Comparison of ENCODE assay signal across 32 cellular contexts in the genomic region with DNA sequence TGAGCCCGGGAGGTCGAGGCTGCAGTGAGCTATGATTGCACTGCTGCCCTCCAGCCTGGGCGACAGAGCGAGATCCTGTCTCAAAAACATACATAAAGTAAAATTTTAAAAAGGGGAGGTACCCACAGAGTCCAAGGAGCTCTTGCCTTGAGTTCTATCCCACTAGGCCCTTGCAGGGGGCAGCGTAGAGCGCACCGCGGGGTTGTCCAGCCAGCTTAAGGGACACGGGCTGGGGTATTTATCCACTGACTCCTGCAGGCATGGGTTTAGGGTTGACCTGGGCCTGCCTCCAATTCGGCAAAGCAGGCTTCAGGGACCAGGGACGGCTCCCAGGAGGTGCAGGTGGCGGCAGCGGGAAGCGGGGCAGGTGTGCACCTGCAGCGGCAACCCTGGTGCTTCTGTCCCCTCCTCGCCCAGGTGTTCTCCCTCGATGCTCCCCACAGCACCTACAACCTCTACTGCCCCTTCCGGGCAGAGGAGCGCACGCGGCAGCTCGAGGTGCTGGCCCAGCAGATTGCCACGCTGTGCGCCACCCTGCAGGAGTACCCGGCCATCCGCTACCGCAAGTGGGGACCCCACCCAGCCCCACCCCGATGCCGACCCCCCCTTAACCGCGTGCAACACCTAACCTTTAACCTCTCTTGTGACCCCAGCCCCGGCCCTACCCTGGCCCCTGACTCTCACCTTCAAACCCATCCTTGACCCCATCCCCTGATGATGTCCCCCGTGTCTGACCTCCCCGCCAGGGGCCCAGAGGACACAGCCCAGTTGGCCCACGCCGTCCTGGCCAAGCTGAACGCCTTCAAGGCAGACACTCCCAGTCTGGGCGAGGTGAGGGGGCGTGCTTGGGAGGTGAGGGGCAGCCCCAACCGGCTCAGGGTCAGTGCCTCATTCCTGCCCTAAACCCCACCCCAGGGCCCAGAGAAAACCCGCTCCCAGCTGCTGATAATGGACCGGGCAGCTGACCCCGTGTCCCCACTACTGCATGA. TPM values are rescaled to one million over a fixed set of nuclear protein-coding genes. Genes with fewer than 3 reads are reported as not detected.
DNase-seq lines count a peak whose midpoint lies in the region; ATAC-seq, FAIRE-seq and TF ChIP-seq lines count a peak whose summit lies in the region.
"Had no signal": no experiment of that assay in that cellular context is flagged by ENCODE, and none has a peak within 500 bp of the region (broad histone marks: within the 10 kb centered on the region; RNA-seq: fewer than 3 reads in every experiment).

No MANE protein-coding gene starts in this region.

- H3K36me3 Mint-ChIP-seq in neural crest cell (ENCODE audit: low read depth): no peaks in the 10 kb centered on the region

- H3K27me3 ChIP-seq in IMR-90 (ENCODE audit: control insufficient read depth, insufficient read depth, low read length) (peaks cover 7% of the 10 kb centered on the region; the same call in 1 of the 2 replicates), K562 (ENCODE audit: control insufficient read depth in 2 of 2, insufficient read depth in 2 of 2, low read length in 2 of 2) (no peaks in the 10 kb centered on the region; a peak in 1 of 5 replicates)
- H3K27me3 ChIP-seq: breast epithelium had no signal

- H3K4me3 ChIP-seq in IMR-90 (ENCODE audit: insufficient read depth, low read depth, low read length): no peak overlapping the region
- H3K4me3 ChIP-seq in K562: no peak overlapping the region
- H3K4me3 ChIP-seq: breast epithelium, esophagus squamous epithelium, left ventricle myocardium inferior, skin epidermis, thoracic aorta, uterus had no signal

- H3K18ac ChIP-seq in IMR-90 (ENCODE audit: low read depth, low read length): no peak overlapping the region

- no TSS peak for BruUV-seq in IMR-90 (replicated peaks; lab: Mats Ljungman, UMichigan)
- no TSS peak for BruUV-seq in K562 (replicated peaks; lab: Mats Ljungman, UMichigan)

- H3K23ac ChIP-seq in IMR-90 (ENCODE audit: low read depth, low read length): no peak overlapping the region

- TF ChIP-seq RAD21 in IMR-90 (IDR thresholded peaks at IDR 0.05; ENCODE audit: low read length): no peak
- TF ChIP-seq RAD21 in K562 (CRISPR knock-in tag; conservative IDR thresholded peaks at IDR 0.05 in 1 of 2, IDR thresholded peaks at IDR 0.05 in 1 of 2): no peak

- H2BK5ac ChIP-seq in IMR-90 (ENCODE audit: low read depth, low read length, poor library complexity, severe bottlenecking): no peak overlapping the region

- H4K91ac ChIP-seq in IMR-90 (ENCODE audit: insufficient read depth, low read depth, low read length): no peak overlapping the region

- no peak for TF ChIP-seq POLR2A in IMR-90 (IDR thresholded peaks at IDR 0.05; ENCODE audit: low read depth, low read length)
- TF ChIP-seq POLR2A in K562 (conservative IDR thresholded peaks at IDR 0.05): no peak

- no peak overlapping the region for H2AK5ac ChIP-seq in IMR-90 (ENCODE audit: low read depth, low read length)

- peaks cover 9% of the 10 kb centered on the region for H3K9me1 ChIP-seq in IMR-90 (ENCODE audit: insufficient read depth, low read length)
- H3K9me1 ChIP-seq in K562 (ENCODE audit: control insufficient read depth, insufficient read depth, low read length): no peaks in the 10 kb centered on the region

- ATAC-seq in IMR-90 (ENCODE audit: low read depth) (no peak), K562 (no peak), GM18517 (IDR thresholded peaks at IDR 0.05; ENCODE audit: unreplicated experiment) (no peak)
- ATAC-seq: activated CD4-positive, alpha-beta T cell treated with anti-CD3 and anti-CD28 coated beads for 36 hours; activated CD8-positive, alpha-beta T cell treated with anti-CD3 and anti-CD28 coated beads, Interleukin-2, amount 10 ng/mL, durations not matched to agents 7 days and 5 days; activated naive CD4-positive, alpha-beta T cell treated with anti-CD3 and anti-CD28 coated beads, Interleukin-2, amount 50 U/mL, for 72 hours; effector memory CD8-positive, alpha-beta T cell; T-cell had no signal

- peaks cover 5% of the 10 kb centered on the region; the same call in 1 of the 2 replicates for H4K20me1 ChIP-seq in IMR-90 (ENCODE audit: insufficient read depth, low read length)
- H4K20me1 ChIP-seq in K562 (replicated peaks; ENCODE audit: control insufficient read depth, insufficient read depth, low read length): peaks cover 21% of the 10 kb centered on the region

- dilution Hi-C loops in IMR-90 (cut with HindIII; ENCODE audit: low sequenced_read_pairs, unreplicated experiment): no loop called here

- H3K4me2 ChIP-seq in IMR-90 (ENCODE audit: low read depth, low read length) (no peak overlapping the region), K562 (ENCODE audit: insufficient read depth, low read length) (no peak overlapping the region)

- 76% methylated on average over 8 of the region's 43 CpGs; no CpG with 5 or more reads in 1 of the 2 experiments for WGBS in IMR-90 (ENCODE audit: extremely low coverage in 2 of 2, insufficient read length in 1 of 2), 2 experiments
- WGBS in K562 (ENCODE audit: insufficient coverage, low coverage, missing lambda C conversion rate): 87% methylated on average over 24 of the region's 43 CpGs

- TF ChIP-seq CTCF in IMR-90 (conservative IDR thresholded peaks at IDR 0.05; ENCODE audit: low read depth, low read length) (0 out of 2 replicates have a peak, but pooled peaks have one; percentile 6), K562 (IDR thresholded peaks at IDR 0.05 in 2 of 3, conservative IDR thresholded peaks at IDR 0.05 in 1 of 3; ENCODE audit: insufficient read depth in 2 of 3, low read depth in 1 of 3, low read length in 3 of 3) (0 out of 6 replicates have a peak, but pooled peaks of 2 of the 3 experiments have one; percentile 10 to 35), neural crest cell (conservative IDR thresholded peaks at IDR 0.05) (peak; percentile 22)

- FAIRE-seq in K562 (lab: Jason Lieb, UNC): no peak
- FAIRE-seq: D721Med, frontal cortex had no signal

- POLR2A ChIA-PET in IMR-90 (lab: Charles Lee; ENCODE audit: unreplicated experiment) (no interaction called here), K562 (lab: Yijun Ruan, JAX) (interaction anchor here (0.5 to 1.1 kb wide), 4 partner anchors 12 to 115 kb away, joined by 3 to 4 read pairs (median 3); partner anchors contain the start of genes PET100 and XAB2)

- H3K79me2 ChIP-seq in K562 (ENCODE audit: control insufficient read depth, insufficient read depth, low read length): peaks cover 39% of the 10 kb centered on the region

- no peaks in the 10 kb centered on the region for H3K36me3 ChIP-seq in IMR-90 (ENCODE audit: control insufficient read depth, insufficient read depth, low read length)
- peaks cover 67% of the 10 kb centered on the region; the same call in 2 of the 3 replicates for H3K36me3 ChIP-seq in K562 (ENCODE audit: control insufficient read depth, insufficient read depth, low read length)
- H3K36me3 ChIP-seq: breast epithelium, left ventricle myocardium inferior, thoracic aorta, uterus had no signal

- H2BK20ac ChIP-seq in IMR-90 (ENCODE audit: low read depth, low read length): no peak overlapping the region

- H3K14ac ChIP-seq in IMR-90 (replicated peaks; ENCODE audit: low read depth, low read length): no peak overlapping the region

- no peak overlapping the region for H4K5ac ChIP-seq in IMR-90 (ENCODE audit: low read depth, low read length)

- H2AFZ ChIP-seq in IMR-90 (replicated peaks; ENCODE audit: low read length, poor library complexity) (no peak overlapping the region), K562 (ENCODE audit: low read depth, low read length) (no peak overlapping the region)

- H3K27me3 Mint-ChIP-seq in neural crest cell (ENCODE audit: low read depth): peaks cover 44% of the 10 kb centered on the region
- H3K27me3 Mint-ChIP-seq: activated CD4-positive, alpha-beta T cell treated with anti-CD3 and anti-CD28 coated beads for 36 hours; CD4-positive, CD25-positive, alpha-beta regulatory T cell; effector memory CD8-positive, alpha-beta T cell; stimulated activated naive CD8-positive, alpha-beta T cell treated with anti-CD3 and anti-CD28 coated beads, Interleukin-15, Interleukin-2, amounts not matched to agents 100 ng/mL and 50 ng/mL, for 24 hours; T-cell had no signal

- H2AK9ac ChIP-seq in IMR-90 (replicated peaks; ENCODE audit: low read depth, low read length, poor library complexity): no peak overlapping the region

- no peak overlapping the region for H3K9ac ChIP-seq in IMR-90 (ENCODE audit: low read depth, low read length)
- H3K9ac ChIP-seq in K562 (ENCODE audit: insufficient read depth in 1 of 2, low read depth in 2 of 2, low read length in 2 of 2): no peak overlapping the region

- H3K27ac Mint-ChIP-seq in neural crest cell (ENCODE audit: unreplicated experiment): no peak overlapping the region
- H3K27ac Mint-ChIP-seq: activated CD4-positive, alpha-beta T cell treated with anti-CD3 and anti-CD28 coated beads for 36 hours; activated CD8-positive, alpha-beta T cell treated with anti-CD3 and anti-CD28 coated beads, Interleukin-2, amount 10 ng/mL, durations not matched to agents 7 days and 5 days; activated naive CD4-positive, alpha-beta T cell treated with anti-CD3 and anti-CD28 coated beads, Interleukin-2, amount 50 U/mL, for 72 hours; CD4-positive, CD25-positive, alpha-beta regulatory T cell; effector memory CD8-positive, alpha-beta T cell; stimulated activated naive CD8-positive, alpha-beta T cell treated with anti-CD3 and anti-CD28 coated beads, Interleukin-15, Interleukin-2, amounts not matched to agents 100 ng/mL and 50 ng/mL, for 24 hours; T-cell had no signal

- no peaks in the 10 kb centered on the region for H3K4me1 Mint-ChIP-seq in neural crest cell

- H3K56ac ChIP-seq in IMR-90 (ENCODE audit: extremely low read depth, insufficient read depth, low read length): no peak overlapping the region

- H3K27ac ChIP-seq in IMR-90 (ENCODE audit: insufficient read depth, low read length): no peak overlapping the region
- no peak overlapping the region for H3K27ac ChIP-seq in K562 (ENCODE audit: extremely low read depth, low read depth, low read length)
- H3K27ac ChIP-seq: breast epithelium, esophagus squamous epithelium, left ventricle myocardium inferior, skin epidermis, thoracic aorta, uterus had no signal

- no peak overlapping the region for H2BK120ac ChIP-seq in IMR-90 (ENCODE audit: low read depth, low read length)

- no peak overlapping the region for H2BK15ac ChIP-seq in IMR-90 (ENCODE audit: low read depth, low read length)

- H3K4me1 ChIP-seq in IMR-90 (ENCODE audit: control insufficient read depth, insufficient read depth, low read length): no peaks in the 10 kb centered on the region
- H3K4me1 ChIP-seq in K562 (replicated peaks in 1 of 2; ENCODE audit: control insufficient read depth in 2 of 2, insufficient read depth in 2 of 2, low read length in 2 of 2): peaks cover 4 to 76% of the 10 kb centered on the region in 2 experiments; a peak in 4 of 5 replicates
- H3K4me1 ChIP-seq: breast epithelium, uterus had no signal

- no peak overlapping the region for H3K4me3 Mint-ChIP-seq in neural crest cell
- H3K4me3 Mint-ChIP-seq: activated CD4-positive, alpha-beta T cell treated with anti-CD3 and anti-CD28 coated beads for 36 hours; activated CD8-positive, alpha-beta T cell treated with anti-CD3 and anti-CD28 coated beads, Interleukin-2, amount 10 ng/mL, durations not matched to agents 7 days and 5 days; stimulated activated naive CD8-positive, alpha-beta T cell treated with anti-CD3 and anti-CD28 coated beads, Interleukin-15, Interleukin-2, amounts not matched to agents 100 ng/mL and 50 ng/mL, for 24 hours; T-cell had no signal

- no peak overlapping the region for H3K4ac ChIP-seq in IMR-90 (ENCODE audit: low read depth, low read length)

- in situ Hi-C loops in IMR-90 (cut with MboI; ENCODE audit: low sequenced_read_pairs) (no loop called here), K562 (cut with MboI) (no loop called here)

- no peaks in the 10 kb centered on the region for H3K9me3 ChIP-seq in IMR-90 (ENCODE audit: control insufficient read depth, insufficient read depth, low read length)
- H3K9me3 ChIP-seq in K562 (replicated peaks; ENCODE audit: control insufficient read depth, insufficient read depth, low read depth, low read length): peaks cover 6% of the 10 kb centered on the region; the same call in 1 of the 2 replicates
- H3K9me3 ChIP-seq: breast epithelium, esophagus squamous epithelium, left ventricle myocardium inferior, thoracic aorta, uterus had no signal

- peak; percentile 3 for DNase-seq in NCI-H2107 treated with DMSO at 0.1 percent for 48 hours (lab: John Stamatoyannopoulos, UW; ENCODE audit: unreplicated experiment)
- DNase-seq in NCI-H2107 (lab: John Stamatoyannopoulos, UW): no peak
- no peak for DNase-seq in IMR-90
- no peak for DNase-seq in K562 (ENCODE audit: extremely low read depth in 1 of 4, low spot score in 3 of 4)
- no peak for DNase-seq in neural crest cell (ENCODE audit: low read depth, low spot score)
- DNase-seq in posterior cingulate gyrus: no peak
- DNase-seq in cerebellar nuclear complex (lab: John Stamatoyannopoulos, UW): no peak
- DNase-seq: 8988T; activated CD4-positive, alpha-beta T cell treated with anti-CD3 and anti-CD28 coated beads for 36 hours; activated CD8-positive, alpha-beta T cell treated with anti-CD3 and anti-CD28 coated beads, Interleukin-2, amount 10 ng/mL, durations not matched to agents 7 days and 5 days; CD4-positive, CD25-positive, alpha-beta regulatory T cell; cortex of kidney; effector memory CD8-positive, alpha-beta T cell; esophagus squamous epithelium; GOT3; left ventricle myocardium inferior; NCI-H146; NCI-H2171; NCI-H510A treated with DMSO at 0.1 percent for 48 hours; T-cell; uterus had no signal

- H3K9me3 Mint-ChIP-seq in neural crest cell: peaks cover 7% of the 10 kb centered on the region
- H3K9me3 Mint-ChIP-seq: CD4-positive, CD25-positive, alpha-beta regulatory T cell; effector memory CD8-positive, alpha-beta T cell; stimulated activated naive CD8-positive, alpha-beta T cell treated with anti-CD3 and anti-CD28 coated beads, Interleukin-15, Interleukin-2, amounts not matched to agents 100 ng/mL and 50 ng/mL, for 24 hours; T-cell had no signal

- no peak for TF ChIP-seq EP300 in K562 (IDR thresholded peaks at IDR 0.05; ENCODE audit: low read length)

- intact Hi-C loops in IMR-90 (cut with micrococcal nuclease) (no loop called here), K562 (cut with micrococcal nuclease) (no loop called here), posterior cingulate gyrus (cut with DNase I) (no loop called here)

- CTCF ChIA-PET in IMR-90 (lab: Yijun Ruan, JAX) (no interaction called here), K562 (lab: Yijun Ruan, JAX; ENCODE audit: low intra/inter-chr PET ratio) (no interaction called here)

- no peak overlapping the region for H4K8ac ChIP-seq in IMR-90 (ENCODE audit: low read depth in 2 of 2, low read length in 2 of 2)

- no peaks in the 10 kb centered on the region for H3K79me1 ChIP-seq in IMR-90 (ENCODE audit: low read depth in 1 of 2, low read length in 2 of 2)

RNA-seq across cellular contexts. Expression of gene STXBP2, which starts 4.7 kb away (rescaled TPM):
- 3.9 and 8.6 TPM in 2 replicates for total RNA-seq in IMR-90 (2012; rRNA removed)
- polyA plus RNA-seq in IMR-90 (2012; rRNA removed): 12.5 and 12.6 TPM in 2 replicates
- 13.3 TPM in 2 replicates for polyA plus RNA-seq in IMR-90 (2012; cell fraction: cytosol; rRNA removed)
- 63.8 and 80.0 TPM in 2 replicates for polyA plus RNA-seq in IMR-90 (2012; cell fraction: nucleus; rRNA removed; ENCODE audit: low replicate concordance)
- total RNA-seq in K562 (2011; cell fraction: chromatin; rRNA removed; ENCODE audit: low replicate concordance): 1,097 and 1,923 TPM in 2 replicates
- total RNA-seq in K562 (2011; cell fraction: nucleolus; rRNA removed): 928 and 1,024 TPM in 2 replicates
- total RNA-seq in K562 (2011; cell fraction: nucleoplasm; rRNA removed): 1,126 and 1,380 TPM in 2 replicates
- 79.9 and 96.0 TPM in 2 replicates for total RNA-seq in K562 (2014; rRNA removed)
- total RNA-seq in K562 (2014; rRNA removed; fragmentation: Illumina TruSeq; extraction: Trizol): 29.8 and 31.6 TPM in 2 replicates
- total RNA-seq in K562 (2015; rRNA removed; fragmentation: Illumina TruSeq; extraction: Trizol): 37.6 and 38.4 TPM in 2 replicates
- total RNA-seq in K562 (2021): 136 and 163 TPM in 2 replicates
- 141 and 157 TPM in 2 replicates for polyA plus RNA-seq in K562 (2011; rRNA removed)
- polyA plus RNA-seq in K562 (2011; cell fraction: cytosol; rRNA removed): 143 and 228 TPM in 2 replicates
- 689 and 874 TPM in 2 replicates for polyA plus RNA-seq in K562 (2011; cell fraction: nucleus; rRNA removed)
- polyA plus RNA-seq in K562 (2012): 178 and 291 TPM in 2 replicates
- 71.3 and 102 TPM in 2 replicates for polyA plus RNA-seq in K562 (2014; fragmentation: Illumina TruSeq; extraction: Trizol)
- 1 to 10 TPM; 2.5 to 9.1 TPM for polyA plus RNA-seq in K562 (2014; fragmentation: Nextera tagmentation; extraction: Ambion mirVana)
- polyA plus RNA-seq in K562 (2014; rRNA removed): 142 and 145 TPM in 2 replicates
- polyA minus RNA-seq in K562 (2011; rRNA and poly(A)+ RNA removed): 674 and 952 TPM in 2 replicates
- polyA minus RNA-seq in K562 (2011; cell fraction: cytosol; rRNA and poly(A)+ RNA removed): 134 and 138 TPM in 2 replicates
- polyA minus RNA-seq in K562 (2011; cell fraction: nucleus; rRNA and poly(A)+ RNA removed): 244 and 299 TPM in 2 replicates
- total RNA-seq in neural crest cell: 4.6 and 5.2 TPM in 2 replicates
- total RNA-seq: myocyte had no signal

RNA-seq across cellular contexts. Expression of gene PCP2, which starts 8.1 kb away (rescaled TPM):
- total RNA-seq in IMR-90 (2012; rRNA removed) (not detected in 2 replicates), K562 (2014; rRNA removed) (0.73 and 1.5 TPM in 2 replicates), K562 (2014; rRNA removed; fragmentation: Illumina TruSeq; extraction: Trizol) (0.25 TPM in 1 of 2 replicates, not detected in the other), K562 (2015; rRNA removed; fragmentation: Illumina TruSeq; extraction: Trizol) (0.23 TPM in 1 of 2 replicates, not detected in the other), K562 (2021) (0.96 and 1.3 TPM in 2 replicates), neural crest cell (not detected in 2 replicates)
- polyA plus RNA-seq in IMR-90 (2012; rRNA removed) (not detected in 2 replicates), K562 (2011; rRNA removed) (0.17 and 0.47 TPM in 2 replicates), K562 (2014; fragmentation: Illumina TruSeq; extraction: Trizol) (0.90 TPM in 1 of 2 replicates, not detected in the other), K562 (2014; fragmentation: Nextera tagmentation; extraction: Ambion mirVana) (under 1 TPM in 1 of 2 experiments, not detected in 1; 0.22 TPM), K562 (2014; rRNA removed) (1.3 and 1.6 TPM in 2 replicates)
- polyA plus RNA-seq in IMR-90 (2012; cell fraction: cytosol; rRNA removed): not detected in 2 replicates
- 0.23 TPM in 1 of 2 replicates, not detected in the other for polyA plus RNA-seq in IMR-90 (2012; cell fraction: nucleus; rRNA removed; ENCODE audit: low replicate concordance)
- total RNA-seq in K562 (2011; cell fraction: chromatin; rRNA removed; ENCODE audit: low replicate concordance): 1.8 TPM in 1 of 2 replicates, not detected in the other
- 0.53 and 1.2 TPM in 2 replicates for total RNA-seq in K562 (2011; cell fraction: nucleolus; rRNA removed)
- total RNA-seq in K562 (2011; cell fraction: nucleoplasm; rRNA removed): 0.59 and 1.8 TPM in 2 replicates
- polyA plus RNA-seq in K562 (2011; cell fraction: cytosol; rRNA removed): 0.49 and 0.79 TPM in 2 replicates
- 2.3 and 6.4 TPM in 2 replicates for polyA plus RNA-seq in K562 (2011; cell fraction: nucleus; rRNA removed)
- polyA plus RNA-seq in K562 (2012): 1.7 and 3.8 TPM in 2 replicates
- not detected in 2 replicates for polyA minus RNA-seq in K562 (2011; rRNA and poly(A)+ RNA removed)
- polyA minus RNA-seq in K562 (2011; cell fraction: cytosol; rRNA and poly(A)+ RNA removed): not detected in 2 replicates
- not detected in 2 replicates for polyA minus RNA-seq in K562 (2011; cell fraction: nucleus; rRNA and poly(A)+ RNA removed)
- total RNA-seq: frontal cortex, mesenteric fat pad, myocyte, pulmonary artery endothelial cell, thoracic aorta, uterus had no signal

RNA-seq across cellular contexts. Expression of gene PET100, which starts 12.0 kb away (rescaled TPM):
- total RNA-seq in IMR-90 (2012; rRNA removed) (1.4 and 5.3 TPM in 2 replicates), K562 (2014; rRNA removed) (59.9 and 62.3 TPM in 2 replicates), K562 (2014; rRNA removed; fragmentation: Illumina TruSeq; extraction: Trizol) (116 and 120 TPM in 2 replicates), K562 (2015; rRNA removed; fragmentation: Illumina TruSeq; extraction: Trizol) (82.1 and 93.7 TPM in 2 replicates), K562 (2021) (147 and 160 TPM in 2 replicates), neural crest cell (141 and 165 TPM in 2 replicates)
- polyA plus RNA-seq in IMR-90 (2012; rRNA removed) (31.4 and 40.0 TPM in 2 replicates), K562 (2011; rRNA removed) (51.1 and 72.3 TPM in 2 replicates), K562 (2014; fragmentation: Illumina TruSeq; extraction: Trizol) (77.2 and 79.8 TPM in 2 replicates), K562 (2014; fragmentation: Nextera tagmentation; extraction: Ambion mirVana) (100 to 1,000 TPM; 322 to 351 TPM), K562 (2014; rRNA removed) (98.3 and 111 TPM in 2 replicates)
- 7.1 and 15.8 TPM in 2 replicates for polyA plus RNA-seq in IMR-90 (2012; cell fraction: cytosol; rRNA removed)
- polyA plus RNA-seq in IMR-90 (2012; cell fraction: nucleus; rRNA removed; ENCODE audit: low replicate concordance): 10.0 and 34.3 TPM in 2 replicates
- 38.1 and 46.0 TPM in 2 replicates for total RNA-seq in K562 (2011; cell fraction: chromatin; rRNA removed; ENCODE audit: low replicate concordance)
- total RNA-seq in K562 (2011; cell fraction: nucleolus; rRNA removed): 31.5 and 34.5 TPM in 2 replicates
- total RNA-seq in K562 (2011; cell fraction: nucleoplasm; rRNA removed): 43.6 and 52.8 TPM in 2 replicates
- polyA plus RNA-seq in K562 (2011; cell fraction: cytosol; rRNA removed): 21.3 and 27.3 TPM in 2 replicates
- polyA plus RNA-seq in K562 (2011; cell fraction: nucleus; rRNA removed): 33.8 and 34.8 TPM in 2 replicates
- 68.4 and 184 TPM in 2 replicates for polyA plus RNA-seq in K562 (2012)
- 14.1 and 14.8 TPM in 2 replicates for polyA minus RNA-seq in K562 (2011; rRNA and poly(A)+ RNA removed)
- polyA minus RNA-seq in K562 (2011; cell fraction: cytosol; rRNA and poly(A)+ RNA removed): 8.8 and 9.0 TPM in 2 replicates
- 4.7 and 15.7 TPM in 2 replicates for polyA minus RNA-seq in K562 (2011; cell fraction: nucleus; rRNA and poly(A)+ RNA removed)

RNA-seq across cellular contexts. Expression of gene XAB2, which starts 12.2 kb away (rescaled TPM):
- total RNA-seq in IMR-90 (2012; rRNA removed): 28.1 and 29.9 TPM in 2 replicates
- polyA plus RNA-seq in IMR-90 (2012; rRNA removed): 34.4 and 39.4 TPM in 2 replicates
- 29.4 and 40.6 TPM in 2 replicates for polyA plus RNA-seq in IMR-90 (2012; cell fraction: cytosol; rRNA removed)
- 108 and 218 TPM in 2 replicates for polyA plus RNA-seq in IMR-90 (2012; cell fraction: nucleus; rRNA removed; ENCODE audit: low replicate concordance)
- total RNA-seq in K562 (2011; cell fraction: chromatin; rRNA removed; ENCODE audit: low replicate concordance): 26.2 and 87.7 TPM in 2 replicates
- total RNA-seq in K562 (2011; cell fraction: nucleolus; rRNA removed): 82.9 and 84.2 TPM in 2 replicates
- 36.0 and 40.3 TPM in 2 replicates for total RNA-seq in K562 (2011; cell fraction: nucleoplasm; rRNA removed)
- total RNA-seq in K562 (2014; rRNA removed): 43.7 and 54.6 TPM in 2 replicates
- 5.6 and 7.6 TPM in 2 replicates for total RNA-seq in K562 (2014; rRNA removed; fragmentation: Illumina TruSeq; extraction: Trizol)
- total RNA-seq in K562 (2015; rRNA removed; fragmentation: Illumina TruSeq; extraction: Trizol): 22.0 and 24.3 TPM in 2 replicates
- total RNA-seq in K562 (2021): 58.3 and 58.7 TPM in 2 replicates
- 19.1 and 36.3 TPM in 2 replicates for polyA plus RNA-seq in K562 (2011; rRNA removed)
- polyA plus RNA-seq in K562 (2011; cell fraction: cytosol; rRNA removed): 34.9 and 73.2 TPM in 2 replicates
- 90.6 and 116 TPM in 2 replicates for polyA plus RNA-seq in K562 (2011; cell fraction: nucleus; rRNA removed)
- polyA plus RNA-seq in K562 (2012): 39.7 and 58.7 TPM in 2 replicates
- polyA plus RNA-seq in K562 (2014; fragmentation: Illumina TruSeq; extraction: Trizol): 20.0 and 33.9 TPM in 2 replicates
- under 1 TPM; 0.21 to 0.71 TPM for polyA plus RNA-seq in K562 (2014; fragmentation: Nextera tagmentation; extraction: Ambion mirVana)
- polyA plus RNA-seq in K562 (2014; rRNA removed): 36.7 and 38.4 TPM in 2 replicates
- polyA minus RNA-seq in K562 (2011; rRNA and poly(A)+ RNA removed): 19.3 and 29.5 TPM in 2 replicates
- polyA minus RNA-seq in K562 (2011; cell fraction: cytosol; rRNA and poly(A)+ RNA removed): 50.8 and 65.5 TPM in 2 replicates
- 26.3 and 36.9 TPM in 2 replicates for polyA minus RNA-seq in K562 (2011; cell fraction: nucleus; rRNA and poly(A)+ RNA removed)
- total RNA-seq in neural crest cell: 47.0 and 47.8 TPM in 2 replicates

RNA-seq across cellular contexts. Expression of gene RETN, which starts 27.3 kb away (rescaled TPM):
- total RNA-seq in IMR-90 (2012; rRNA removed) (not detected in 2 replicates), K562 (2014; rRNA removed) (not detected in 2 replicates), K562 (2014; rRNA removed; fragmentation: Illumina TruSeq; extraction: Trizol) (not detected in 2 replicates), K562 (2015; rRNA removed; fragmentation: Illumina TruSeq; extraction: Trizol) (not detected in 2 replicates), K562 (2021) (not detected in 2 replicates), neural crest cell (not detected in 2 replicates)
- polyA plus RNA-seq in IMR-90 (2012; rRNA removed) (not detected in 2 replicates), K562 (2011; rRNA removed) (not detected in 2 replicates), K562 (2014; fragmentation: Illumina TruSeq; extraction: Trizol) (not detected in 2 replicates), K562 (2014; fragmentation: Nextera tagmentation; extraction: Ambion mirVana) (not detected), K562 (2014; rRNA removed) (not detected in 2 replicates)
- polyA plus RNA-seq in IMR-90 (2012; cell fraction: cytosol; rRNA removed): not detected in 2 replicates
- not detected in 2 replicates for polyA plus RNA-seq in IMR-90 (2012; cell fraction: nucleus; rRNA removed; ENCODE audit: low replicate concordance)
- not detected in 2 replicates for total RNA-seq in K562 (2011; cell fraction: chromatin; rRNA removed; ENCODE audit: low replicate concordance)
- not detected in 2 replicates for total RNA-seq in K562 (2011; cell fraction: nucleolus; rRNA removed)
- total RNA-seq in K562 (2011; cell fraction: nucleoplasm; rRNA removed): not detected in 2 replicates
- not detected in 2 replicates for polyA plus RNA-seq in K562 (2011; cell fraction: cytosol; rRNA removed)
- not detected in 2 replicates for polyA plus RNA-seq in K562 (2011; cell fraction: nucleus; rRNA removed)
- not detected in 2 replicates for polyA plus RNA-seq in K562 (2012)
- polyA minus RNA-seq in K562 (2011; rRNA and poly(A)+ RNA removed): not detected in 2 replicates
- polyA minus RNA-seq in K562 (2011; cell fraction: cytosol; rRNA and poly(A)+ RNA removed): not detected in 2 replicates
- not detected in 2 replicates for polyA minus RNA-seq in K562 (2011; cell fraction: nucleus; rRNA and poly(A)+ RNA removed)
- total RNA-seq: activated CD4-positive, alpha-beta T cell treated with anti-CD3 and anti-CD28 coated beads for 36 hours; activated naive CD4-positive, alpha-beta T cell treated with anti-CD3 and anti-CD28 coated beads, Interleukin-2, amount 50 U/mL, for 72 hours; breast epithelium; CD4-positive, CD25-positive, alpha-beta regulatory T cell; frontal cortex; myocyte; pulmonary artery endothelial cell; thoracic aorta; uterus had no signal
- polyA plus RNA-seq: CD4-positive, CD25-positive, alpha-beta regulatory T cell had no signal
